ENCODE assay signal across 8 cellular contexts in genomic region chr6:99612551-99613397, GRCh38. TPM values are rescaled to one million over a fixed set of nuclear protein-coding genes. Genes with fewer than 3 reads are reported as not detected.
DNase-seq lines count a peak whose midpoint lies in the region; ATAC-seq and TF ChIP-seq lines count a peak whose summit lies in the region.

No MANE protein-coding gene starts in this region.

- H3K36me3 ChIP-seq in heart left ventricle (no peaks in the 10 kb centered on the region), iPS-15b (ENCODE audit: control insufficient read depth, insufficient read depth, low read length) (no peaks in the 10 kb centered on the region)

- no peaks in the 10 kb centered on the region for H3K9me3 Mint-ChIP-seq in type B pancreatic cell

- TF ChIP-seq POLR2A in heart left ventricle (IDR thresholded peaks at IDR 0.05) = no peak

- H3K27ac Mint-ChIP-seq in type B pancreatic cell = no peak overlapping the region

- DNase-seq in heart left ventricle = no peak
- no peak for DNase-seq in Right ventricle myocardium inferior (ENCODE audit: missing footprints)
- DNase-seq in NCI-H2171 (lab: John Stamatoyannopoulos, UW) = peak; percentile 28
- no peak for DNase-seq in type B pancreatic cell (ENCODE audit: extremely low spot score, unreplicated experiment)
- no peak for DNase-seq in AG08395 (ENCODE audit: low spot score)
- DNase-seq in occipital lobe (lab: John Stamatoyannopoulos, UW) = no peak

- no peak overlapping the region for H3K27ac ChIP-seq in heart left ventricle

- no peak overlapping the region for H3K9ac ChIP-seq in iPS-15b (ENCODE audit: low read depth, low read length)

- 6 to 11% (median 10%) methylated on average over 44 to 55 of the region's 55 CpGs for WGBS in heart left ventricle, 4 donors

- no peaks in the 10 kb centered on the region for H3K9me3 ChIP-seq in heart left ventricle
- H3K9me3 ChIP-seq in iPS-15b (ENCODE audit: control insufficient read depth, insufficient read depth, low read length) = no peaks in the 10 kb centered on the region

- peaks cover 8 to 26% (median 15%) of the 10 kb centered on the region in 12 donors for H3K4me1 ChIP-seq in heart left ventricle
- H3K4me1 ChIP-seq in iPS-15b (ENCODE audit: control insufficient read depth, insufficient read depth, low read length) = peaks cover 10% of the 10 kb centered on the region

- no peaks in the 10 kb centered on the region for H3K36me3 Mint-ChIP-seq in type B pancreatic cell

- H3K4me3 ChIP-seq in heart left ventricle (peak overlapping the region; percentile 22 to 57 (median 46)), iPS-15b (ENCODE audit: low read depth, low read length) (peak overlapping the region; percentile 40)

- no peaks in the 10 kb centered on the region for H3K4me1 Mint-ChIP-seq in type B pancreatic cell (ENCODE audit: unreplicated experiment)

- peak in 1 of 4 donors; percentile 20 for ATAC-seq in heart left ventricle
- ATAC-seq in Right ventricle myocardium inferior = no peak
- ATAC-seq in GM21619 (IDR thresholded peaks at IDR 0.05; ENCODE audit: unreplicated experiment) = no peak

- H3K27me3 Mint-ChIP-seq in type B pancreatic cell = peaks cover 92% of the 10 kb centered on the region

- TF ChIP-seq CTCF in heart left ventricle (IDR thresholded peaks at IDR 0.05) = no peak
- TF ChIP-seq CTCF in type B pancreatic cell (conservative IDR thresholded peaks at IDR 0.05) = no peak

- peak overlapping the region; percentile 59 for H3K4me3 Mint-ChIP-seq in type B pancreatic cell

- H3K27me3 ChIP-seq in heart left ventricle (peaks cover 73 to 100% (median 99%) of the 10 kb centered on the region in 9 donors), iPS-15b (ENCODE audit: control insufficient read depth, insufficient read depth, low read length) (peaks cover 96% of the 10 kb centered on the region)

- intact Hi-C loops in heart left ventricle (cut with DNase I) (loop anchor here in 1 of 10 donors (10.0 kb wide), 1 partner anchor 148 kb away; no protein-coding TSS in a partner anchor), Right ventricle myocardium inferior (cut with DNase I) (loop anchor here (5.0 kb wide), 1 partner anchor 145 kb away; no protein-coding TSS in a partner anchor)

RNA-seq across cellular contexts. Expression of gene PRDM13, which starts 6.1 kb away (rescaled TPM):
- total RNA-seq in heart left ventricle (not detected), Right ventricle myocardium inferior (not detected), type B pancreatic cell (ENCODE audit: low replicate concordance) (not detected in 2 replicates), occipital lobe (not detected)
- polyA plus RNA-seq in heart left ventricle = not detected

RNA-seq across cellular contexts. Expression of gene CCNC, which starts 44.3 kb away (rescaled TPM):
- 10 to 100 TPM; 13.8 to 24.2 (median 17.9) TPM for total RNA-seq in heart left ventricle
- 10 to 100 TPM; 12.3 to 19.0 TPM for polyA plus RNA-seq in heart left ventricle
- total RNA-seq in Right ventricle myocardium inferior = 18.7 TPM
- 52.0 and 61.2 TPM in 2 replicates for total RNA-seq in type B pancreatic cell (ENCODE audit: low replicate concordance)
- 111 TPM for total RNA-seq in occipital lobe
